In genomic region chr4:10151182-10151581, GRCh38 we compare ENCODE assay signal across 19 cellular contexts. TPM values are rescaled to one million over a fixed set of nuclear protein-coding genes. Genes with fewer than 3 reads are reported as not detected.
DNase-seq lines count a peak whose midpoint lies in the region; ATAC-seq and TF ChIP-seq lines count a peak whose summit lies in the region.
"Had no signal": no experiment of that assay in that cellular context is flagged by ENCODE, and none has a peak within 500 bp of the region (broad histone marks: within the 10 kb centered on the region; RNA-seq: fewer than 3 reads in every experiment).

No MANE protein-coding gene starts in this region.

- H3K4me3 ChIP-seq in smooth muscle cell, result no peak overlapping the region
- H3K4me3 ChIP-seq: Peyer's patch had no signal

- H3K9ac ChIP-seq in smooth muscle cell (ENCODE audit: low read depth), result no peak overlapping the region

- H3K4me1 ChIP-seq in smooth muscle cell (ENCODE audit: low read depth), result no peaks in the 10 kb centered on the region
- H3K4me1 ChIP-seq: BE2C, Peyer's patch had no signal

- H3K27ac Mint-ChIP-seq in T-helper 17 cell (no peak overlapping the region), HFFc6 (no peak overlapping the region)
- H3K27ac Mint-ChIP-seq: activated CD4-positive, alpha-beta T cell treated with anti-CD3 and anti-CD28 coated beads, Interleukin-2, amount 10 ng/mL, durations not matched to agents 7 days and 5 days; natural killer cell had no signal

- no peaks in the 10 kb centered on the region for H3K36me3 ChIP-seq in smooth muscle cell (ENCODE audit: low read depth)
- H3K36me3 ChIP-seq: BE2C, brain microvascular endothelial cell, Peyer's patch had no signal

- no peaks in the 10 kb centered on the region for H3F3A ChIP-seq in smooth muscle cell (ENCODE audit: low read depth)

- H3K27me3 Mint-ChIP-seq in T-helper 17 cell, result peaks cover 9% of the 10 kb centered on the region
- peaks cover 60% of the 10 kb centered on the region for H3K27me3 Mint-ChIP-seq in HFFc6 (ENCODE audit: insufficient read depth)
- H3K27me3 Mint-ChIP-seq: activated CD4-positive, alpha-beta T cell treated with anti-CD3 and anti-CD28 coated beads, Interleukin-2, amount 10 ng/mL, durations not matched to agents 7 days and 5 days had no signal

- no peaks in the 10 kb centered on the region for H4K20me1 ChIP-seq in smooth muscle cell (ENCODE audit: low read depth)

- H3K4me3 Mint-ChIP-seq in T-helper 17 cell, result no peak overlapping the region
- H3K4me3 Mint-ChIP-seq in HFFc6, result no peak overlapping the region
- H3K4me3 Mint-ChIP-seq: activated CD4-positive, alpha-beta T cell treated with anti-CD3 and anti-CD28 coated beads, Interleukin-2, amount 10 ng/mL, durations not matched to agents 7 days and 5 days; natural killer cell had no signal

- H3K27ac ChIP-seq in smooth muscle cell (ENCODE audit: low read depth), result no peak overlapping the region
- H3K27ac ChIP-seq: brain microvascular endothelial cell, Peyer's patch had no signal

- H3K79me2 ChIP-seq in smooth muscle cell (ENCODE audit: low read depth), result no peaks in the 10 kb centered on the region

- no peaks in the 10 kb centered on the region for H3K9me3 Mint-ChIP-seq in HFFc6
- H3K9me3 Mint-ChIP-seq: natural killer cell had no signal

- peak; percentile 92 for ATAC-seq in GM18511 (IDR thresholded peaks at IDR 0.05; ENCODE audit: unreplicated experiment)
- ATAC-seq in GM21447 (IDR thresholded peaks at IDR 0.05; ENCODE audit: unreplicated experiment), result peak; percentile 89
- ATAC-seq in HG03095 (IDR thresholded peaks at IDR 0.05; ENCODE audit: unreplicated experiment), result peak; percentile 66
- peak; percentile 60 for ATAC-seq in T-helper 17 cell
- ATAC-seq: left cardiac atrium, natural killer cell, sciatic nerve had no signal

- H3K36me3 Mint-ChIP-seq in T-helper 17 cell (ENCODE audit: low read depth), result no peaks in the 10 kb centered on the region
- H3K36me3 Mint-ChIP-seq in HFFc6 (ENCODE audit: low read depth), result no peaks in the 10 kb centered on the region
- H3K36me3 Mint-ChIP-seq: natural killer cell had no signal

- H3K27me3 ChIP-seq in smooth muscle cell (ENCODE audit: low read depth), result peaks cover 49% of the 10 kb centered on the region
- H3K27me3 ChIP-seq: BE2C, Peyer's patch had no signal

- DNase-seq in T-helper 17 cell, result no peak
- no peak for DNase-seq in NCI-H1436 (lab: John Stamatoyannopoulos, UW)
- DNase-seq in NCI-H2081 (lab: John Stamatoyannopoulos, UW), result no peak
- DNase-seq in smooth muscle cell (lab: John Stamatoyannopoulos, UW; ENCODE audit: unreplicated experiment), result no peak
- DNase-seq in HFFc6, result no peak
- DNase-seq: activated CD4-positive, alpha-beta T cell treated with anti-CD3 and anti-CD28 coated beads, Interleukin-2, amount 10 ng/mL, durations not matched to agents 7 days and 5 days; BE2C; brain microvascular endothelial cell; glutamatergic neuron; left cardiac atrium; natural killer cell; NCI-H446; substantia nigra; T-helper 1 cell had no signal

- no peak overlapping the region for H3K4me2 ChIP-seq in smooth muscle cell

- H3K9me3 ChIP-seq in T-helper 17 cell (ENCODE audit: control insufficient read depth, low read length, poor library complexity, severe bottlenecking) (no peaks in the 10 kb centered on the region), smooth muscle cell (replicated peaks; ENCODE audit: low read depth) (no peaks in the 10 kb centered on the region)
- H3K9me3 ChIP-seq: BE2C, Peyer's patch had no signal

- no peak overlapping the region for H2AFZ ChIP-seq in smooth muscle cell (ENCODE audit: low read depth)

- no peak for TF ChIP-seq CTCF in smooth muscle cell (IDR thresholded peaks at IDR 0.05; ENCODE audit: borderline replicate concordance, insufficient read depth, poor library complexity, severe bottlenecking)
- no peak for TF ChIP-seq CTCF in HFFc6 (IDR thresholded peaks at IDR 0.05)

- 96% methylated on average over 5 of the region's 5 CpGs for whole genome bisulfite sequencing in smooth muscle cell (ENCODE audit: low lambda C conversion rate)

- H3K4me1 Mint-ChIP-seq in T-helper 17 cell, result no peaks in the 10 kb centered on the region
- H3K4me1 Mint-ChIP-seq in HFFc6 (ENCODE audit: low read depth), result no peaks in the 10 kb centered on the region
- H3K4me1 Mint-ChIP-seq: activated CD4-positive, alpha-beta T cell treated with anti-CD3 and anti-CD28 coated beads, Interleukin-2, amount 10 ng/mL, durations not matched to agents 7 days and 5 days; natural killer cell had no signal

RNA-seq across cellular contexts. Expression of gene WDR1, which starts 34.6 kb away (rescaled TPM):
- 100 to 1,000 TPM; 268 to 366 TPM for total RNA-seq in T-helper 17 cell
- 224 and 259 TPM in 2 replicates for total RNA-seq in smooth muscle cell
- 273 and 283 TPM in 2 replicates for polyA plus RNA-seq in smooth muscle cell
- total RNA-seq in HFFc6 (2021; fragmentation: NEBNext Ultra II Directional; extraction: Animal tissue kit (Norgen Biotek cat#: 25700)), result 100 to 1,000 TPM; 720 to 838 (median 782) TPM
